In genomic region chr6:96907498-96907897, GRCh38 we compare ENCODE assay signal across 11 cellular contexts. TPM values are rescaled to one million over a fixed set of nuclear protein-coding genes. Genes with fewer than 3 reads are reported as not detected.
DNase-seq lines count a peak whose midpoint lies in the region; ATAC-seq and TF ChIP-seq lines count a peak whose summit lies in the region.
"Had no signal": no experiment of that assay in that cellular context is flagged by ENCODE, and none has a peak within 500 bp of the region (broad histone marks: within the 10 kb centered on the region; RNA-seq: fewer than 3 reads in every experiment).

No MANE protein-coding gene starts in this region.

- TF ChIP-seq POLR2A in prostate gland (IDR thresholded peaks at IDR 0.05), result no peak

- peaks cover 23 to 46% of the 10 kb centered on the region in 2 donors for H3K27me3 Mint-ChIP-seq in effector memory CD8-positive, alpha-beta T cell

- H3K27ac ChIP-seq in upper lobe of right lung (no peak overlapping the region), prostate gland (no peak overlapping the region)
- H3K27ac ChIP-seq: coronary artery had no signal

- H3K27me3 ChIP-seq in upper lobe of right lung (no peaks in the 10 kb centered on the region), prostate gland (replicated peaks; ENCODE audit: insufficient read depth) (no peaks in the 10 kb centered on the region)
- H3K27me3 ChIP-seq: BLaER1 treated with 17β-estradiol and CSF1 and Interleukin-3, amounts not matched to agents 10 nM and 100 nM had no signal

- peak; percentile 95 for ATAC-seq in HG03039 (IDR thresholded peaks at IDR 0.05; ENCODE audit: unreplicated experiment)
- ATAC-seq in upper lobe of right lung, result peak; percentile 38
- no peak for ATAC-seq in effector memory CD8-positive, alpha-beta T cell (replicated peaks)

- intact Hi-C loops in upper lobe of right lung (cut with DNase I), result no loop called here
- intact Hi-C loops in posterior vena cava (cut with DNase I), result loop anchor here in 1 of 2 donors (10.0 kb wide), 1 partner anchor 147 kb away; no protein-coding TSS in a partner anchor
- intact Hi-C loops in prostate gland (cut with DNase I), result no loop called here

- H3K36me3 ChIP-seq in upper lobe of right lung (no peaks in the 10 kb centered on the region), prostate gland (no peaks in the 10 kb centered on the region)
- H3K36me3 ChIP-seq: BLaER1 treated with 17β-estradiol and CSF1 and Interleukin-3, amounts not matched to agents 10 nM and 100 nM had no signal

- no peaks in the 10 kb centered on the region for H3K4me1 Mint-ChIP-seq in effector memory CD8-positive, alpha-beta T cell (ENCODE audit: low read depth in 2 of 2)

- no peaks in the 10 kb centered on the region for H3K4me1 ChIP-seq in upper lobe of right lung
- H3K4me1 ChIP-seq in prostate gland (replicated peaks), result no peaks in the 10 kb centered on the region

- no peak for TF ChIP-seq CTCF in upper lobe of right lung (IDR thresholded peaks at IDR 0.05)
- TF ChIP-seq CTCF in prostate gland (IDR thresholded peaks at IDR 0.05), result no peak

- WGBS in prostate gland, result 84% methylated on average over 2 of the region's 2 CpGs

- no peaks in the 10 kb centered on the region for H3K36me3 Mint-ChIP-seq in effector memory CD8-positive, alpha-beta T cell (ENCODE audit: insufficient read depth)

- no peaks in the 10 kb centered on the region for H3K9me3 Mint-ChIP-seq in effector memory CD8-positive, alpha-beta T cell
- H3K9me3 Mint-ChIP-seq: memory B cell had no signal

- DNase-seq in stimulated activated CD4-positive, alpha-beta T cell treated with anti-CD3 and anti-CD28 coated beads, Interleukin-12 subunit alpha, Interleukin-12 subunit beta, amount 100 ng/mL, for 48 hours (ENCODE audit: low read depth in 2 of 3, low spot score in 1 of 3), result peak; percentile 39 to 40 (median 40)
- DNase-seq in stimulated activated CD4-positive, alpha-beta T cell treated with anti-CD3 and anti-CD28 coated beads, Interleukin-4, amount 100 ng/mL, for 4 hours, result no peak
- DNase-seq in activated T-cell treated with anti-CD3 and anti-CD28 coated beads, Interleukin-2, amount 50 U/mL, for 48 hours, result peak; percentile 45 to 55
- no peak for DNase-seq in upper lobe of right lung
- DNase-seq in posterior vena cava (ENCODE audit: low spot score), result no peak
- no peak for DNase-seq in effector memory CD8-positive, alpha-beta T cell
- no peak for DNase-seq in prostate gland (ENCODE audit: low spot score)

- H3K9me3 ChIP-seq in upper lobe of right lung (no peaks in the 10 kb centered on the region), prostate gland (no peaks in the 10 kb centered on the region)
- H3K9me3 ChIP-seq: BLaER1 treated with 17β-estradiol and CSF1 and Interleukin-3, amounts not matched to agents 10 nM and 100 nM had no signal

- H3K27ac Mint-ChIP-seq in effector memory CD8-positive, alpha-beta T cell, result no peak overlapping the region
- H3K27ac Mint-ChIP-seq: memory B cell had no signal

- no peak overlapping the region for H3K4me3 ChIP-seq in upper lobe of right lung
- no peak overlapping the region for H3K4me3 ChIP-seq in prostate gland
- H3K4me3 ChIP-seq: BLaER1 treated with 17β-estradiol and CSF1 and Interleukin-3, amounts not matched to agents 10 nM and 100 nM; coronary artery had no signal

- H3K4me3 Mint-ChIP-seq in effector memory CD8-positive, alpha-beta T cell, result no peak overlapping the region
- H3K4me3 Mint-ChIP-seq: memory B cell had no signal

RNA-seq across cellular contexts. Expression of gene NDUFAF4, which starts 9.8 kb away (rescaled TPM):
- total RNA-seq in upper lobe of right lung (20.8 TPM), posterior vena cava (10 to 100 TPM; 32.2 to 34.9 TPM), prostate gland (10 to 100 TPM; 15.6 to 29.9 TPM)

RNA-seq across cellular contexts. Expression of gene KLHL32, which starts 17.0 kb away (rescaled TPM):
- total RNA-seq in upper lobe of right lung (1.1 TPM), posterior vena cava (not detected), prostate gland (1 to 10 TPM in 1 of 2 donors, under 1 TPM in 1; 0.41 to 6.8 TPM)

Comparison
In these comparisons a context has a peak if more than half of its experiments do, and no peak if none do; other contexts are left out.
1. DNase-seq: peak in stimulated activated CD4-positive, alpha-beta T cell treated with anti-CD3 and anti-CD28 coated beads, Interleukin-12 subunit alpha, Interleukin-12 subunit beta, amount 100 ng/mL, for 48 hours (3 of 3) and activated T-cell treated with anti-CD3 and anti-CD28 coated beads, Interleukin-2, amount 50 U/mL, for 48 hours (2 of 2); none in stimulated activated CD4-positive, alpha-beta T cell treated with anti-CD3 and anti-CD28 coated beads, Interleukin-4, amount 100 ng/mL, for 4 hours (0 of 2), upper lobe of right lung (single experiment), posterior vena cava (single experiment), effector memory CD8-positive, alpha-beta T cell (0 of 3) and prostate gland (single experiment).